In the genomic region with DNA sequence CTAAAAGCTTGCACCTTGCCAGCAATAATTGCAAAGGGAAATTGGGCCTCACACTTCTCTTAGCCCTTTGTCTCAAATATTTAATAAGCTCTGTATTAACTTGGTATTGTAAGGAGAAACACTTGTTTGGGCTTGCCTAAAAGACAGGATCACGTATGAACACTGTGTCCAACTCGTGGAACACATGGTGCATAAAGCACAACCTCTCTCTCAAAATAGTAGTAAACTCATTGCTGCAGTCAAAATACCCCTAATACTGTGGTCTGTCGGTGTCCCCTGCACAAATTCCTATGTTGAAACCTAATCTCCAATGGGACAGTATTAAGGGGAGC, we compare ENCODE assay signal across 8 cellular contexts. TPM values are rescaled to one million over a fixed set of nuclear protein-coding genes. Genes with fewer than 3 reads are reported as not detected.
DNase-seq lines count a peak whose midpoint lies in the region; ATAC-seq and TF ChIP-seq lines count a peak whose summit lies in the region.

No MANE protein-coding gene starts in this region.

- POLR2A ChIA-PET in CD8-positive, alpha-beta T cell (lab: Charles Lee) = interaction anchor here (1.0 to 4.5 kb wide), 9 partner anchors 12 to 54 kb away, joined by 3 to 40 read pairs (median 7); a partner anchor contains a TSS

- intact Hi-C loops in CD8-positive, alpha-beta T cell (cut with DNase I, micrococcal nuclease) = loop anchor here (1.0 to 5.0 kb wide), 6 partner anchors 28 to 145 kb away; a partner anchor contains a TSS
- intact Hi-C loops in adrenal gland (cut with DNase I) = no loop called here

- H3K9me3 Mint-ChIP-seq in CD8-positive, alpha-beta T cell = no peaks in the 10 kb centered on the region

- no peaks in the 10 kb centered on the region for H3K27me3 ChIP-seq in CD8-positive, alpha-beta T cell (ENCODE audit: insufficient read depth, low read length)
- H3K27me3 ChIP-seq in adrenal gland (no peaks in the 10 kb centered on the region), liver (ENCODE audit: control insufficient read depth in 4 of 4, insufficient read depth in 4 of 4, low read length in 3 of 4) (no peaks in the 10 kb centered on the region)

- H3K27ac ChIP-seq in CD8-positive, alpha-beta T cell (ENCODE audit: low read depth, low read length) = peak overlapping the region; percentile 97
- H3K27ac ChIP-seq in adrenal gland (peak overlapping the region; percentile 44 to 98 (median 83)), liver (ENCODE audit: low read depth in 1 of 2, low read length in 2 of 2) (peak overlapping the region; percentile 88 to 94), urinary bladder (ENCODE audit: low read depth) (peak overlapping the region; percentile 84)

- WGBS in adrenal gland, 4 donors = 23 to 42% (median 34%) methylated on average over 3 of the region's 3 CpGs
- 38% methylated on average over 3 of the region's 3 CpGs for WGBS in liver
- 26% methylated on average over 3 of the region's 3 CpGs for WGBS in urinary bladder

- no peak for DNase-seq in CD8-positive, alpha-beta T cell
- no peak for DNase-seq in adrenal gland
- DNase-seq in activated effector memory CD4-positive, alpha-beta T cell treated with anti-CD3 and anti-CD28 coated beads, Interleukin-2, amount 50 U/mL, for 16 hours = no peak
- no peak for DNase-seq in SIG-M5 (lab: John Stamatoyannopoulos, UW)
- DNase-seq in pons (ENCODE audit: low spot score) = no peak

- peak; percentile 5 for ATAC-seq in CD8-positive, alpha-beta T cell
- ATAC-seq in HG02759 (IDR thresholded peaks at IDR 0.05; ENCODE audit: unreplicated experiment) = peak; percentile 4

- no peaks in the 10 kb centered on the region for H3K27me3 Mint-ChIP-seq in CD8-positive, alpha-beta T cell (ENCODE audit: low read depth)

- peaks cover 53% of the 10 kb centered on the region for H3K36me3 Mint-ChIP-seq in CD8-positive, alpha-beta T cell

- peak overlapping the region; percentile 98 for H3K4me3 Mint-ChIP-seq in CD8-positive, alpha-beta T cell

- TF ChIP-seq POLR2A in adrenal gland (IDR thresholded peaks at IDR 0.05) = no peak

- CTCF ChIA-PET in CD8-positive, alpha-beta T cell (lab: Charles Lee) = interaction anchor here (0.6 to 1.6 kb wide), 5 partner anchors 8 to 68 kb away, joined by 3 to 9 read pairs (median 3); no protein-coding TSS in a partner anchor

- no peaks in the 10 kb centered on the region for H3K9me3 ChIP-seq in CD8-positive, alpha-beta T cell (ENCODE audit: low read length)
- H3K9me3 ChIP-seq in adrenal gland (replicated peaks in 1 of 3) = no peaks in the 10 kb centered on the region
- no peaks in the 10 kb centered on the region for H3K9me3 ChIP-seq in liver (ENCODE audit: control insufficient read depth in 4 of 4, low read length in 3 of 4)

- H3K27ac Mint-ChIP-seq in CD8-positive, alpha-beta T cell = peak overlapping the region; percentile 99

- H3K4me1 Mint-ChIP-seq in CD8-positive, alpha-beta T cell (ENCODE audit: low read depth) = peaks cover 45% of the 10 kb centered on the region

- peak overlapping the region; percentile 82 for H3K4me3 ChIP-seq in CD8-positive, alpha-beta T cell (ENCODE audit: low read depth, low read length)
- H3K4me3 ChIP-seq in adrenal gland (peak overlapping the region in 3 of 4 donors; percentile 5 to 81 (median 67)), liver (ENCODE audit: low read depth in 1 of 3, low read length in 3 of 3) (peak overlapping the region; percentile 61 to 91 (median 83)), urinary bladder (ENCODE audit: low read depth, low read length) (peak overlapping the region; percentile 78)

- H3K36me3 ChIP-seq in CD8-positive, alpha-beta T cell (ENCODE audit: insufficient read depth, low read length) = peaks cover 7% of the 10 kb centered on the region
- peaks cover 0 to 28% of the 10 kb centered on the region in 2 donors for H3K36me3 ChIP-seq in adrenal gland (replicated peaks in 1 of 2)
- peaks cover 2 to 22% (median 10%) of the 10 kb centered on the region in 4 donors for H3K36me3 ChIP-seq in liver (ENCODE audit: control insufficient read depth in 4 of 4, insufficient read depth in 3 of 4, low read depth in 1 of 4, low read length in 3 of 4)
- peaks cover 5% of the 10 kb centered on the region for H3K36me3 ChIP-seq in urinary bladder (ENCODE audit: insufficient read depth)

- no peak for TF ChIP-seq CTCF in CD8-positive, alpha-beta T cell (IDR thresholded peaks at IDR 0.05)
- TF ChIP-seq CTCF in adrenal gland (IDR thresholded peaks at IDR 0.05) = no peak
- TF ChIP-seq CTCF in liver (IDR thresholded peaks at IDR 0.05; ENCODE audit: low read depth, low read length, missing input control) = no peak

- H3K4me1 ChIP-seq in CD8-positive, alpha-beta T cell (ENCODE audit: insufficient read depth, low read length) = peaks cover 28% of the 10 kb centered on the region
- H3K4me1 ChIP-seq in adrenal gland (replicated peaks in 1 of 2) = peaks cover 0 to 23% of the 10 kb centered on the region in 2 donors
- H3K4me1 ChIP-seq in liver (ENCODE audit: control insufficient read depth in 4 of 4, insufficient read depth in 4 of 4, low read length in 3 of 4) = peaks cover 0 to 5% (median 2%) of the 10 kb centered on the region in 4 donors
- H3K4me1 ChIP-seq in urinary bladder (ENCODE audit: insufficient read depth) = no peaks in the 10 kb centered on the region

- H3K9ac ChIP-seq in liver (ENCODE audit: low read depth in 1 of 2, low read length in 2 of 2) = peak overlapping the region; percentile 49 to 89

- TF ChIP-seq RAD21 in liver (IDR thresholded peaks at IDR 0.05) = no peak

TF ChIP-seq in liver, 16 proteins besides CTCF, POLR2A, EP300 and RAD21:
- TF ChIP-seq NR2F2 (IDR thresholded peaks at IDR 0.05) (no peak), GABPA (IDR thresholded peaks at IDR 0.05 in 1 of 2, conservative IDR thresholded peaks at IDR 0.05 in 1 of 2) (peak in 1 of 2 donors; percentile 13)

RNA-seq across cellular contexts. Expression of a gene that starts 0.4 kb away (rescaled TPM):
- total RNA-seq in CD8-positive, alpha-beta T cell = 100 to 1,000 TPM in 1 of 2 experiments, 10 to 100 TPM in 1; 97.9 to 103 TPM
- total RNA-seq in adrenal gland = 10 to 100 TPM; 16.8 to 39.6 (median 27.3) TPM
- polyA plus RNA-seq in adrenal gland = 10 to 100 TPM in 1 of 3 donors, 1 to 10 TPM in 2; 6.9 to 38.1 (median 9.8) TPM
- 10 to 100 TPM; 11.3 to 19.4 TPM for total RNA-seq in liver
- 1 to 10 TPM; 5.5 to 5.9 TPM for polyA plus RNA-seq in liver
- total RNA-seq in urinary bladder = 68.4 TPM
- polyA plus RNA-seq in urinary bladder = 18.7 TPM

RNA-seq across cellular contexts. Expression of a gene that starts 27.6 kb away (rescaled TPM):
- total RNA-seq in CD8-positive, alpha-beta T cell = 10 to 100 TPM; 35.0 to 43.5 TPM
- total RNA-seq in adrenal gland (10 to 100 TPM; 39.6 to 85.7 (median 61.5) TPM), liver (10 to 100 TPM; 32.3 to 34.4 TPM), urinary bladder (100 TPM)
- polyA plus RNA-seq in adrenal gland (10 to 100 TPM; 31.8 to 76.9 (median 34.4) TPM), liver (10 to 100 TPM; 13.1 to 20.5 TPM), urinary bladder (40.0 TPM)

RNA-seq across cellular contexts. Expression of a gene that starts 32.2 kb away (rescaled TPM):
- 10 to 100 TPM; 44.8 to 52.9 TPM for total RNA-seq in CD8-positive, alpha-beta T cell
- total RNA-seq in adrenal gland (100 to 1,000 TPM; 105 to 276 (median 191) TPM), liver (10 to 100 TPM; 28.7 to 38.9 TPM), urinary bladder (60.8 TPM)
- polyA plus RNA-seq in adrenal gland (100 to 1,000 TPM; 100 to 198 (median 130) TPM), liver (10 to 100 TPM; 25.1 to 46.0 TPM), urinary bladder (156 TPM)

RNA-seq across cellular contexts. Expression of a gene that starts 39.0 kb away (rescaled TPM):
- total RNA-seq in CD8-positive, alpha-beta T cell = 10 to 100 TPM in 1 of 2 experiments, 1 to 10 TPM in 1; 9.9 to 15.2 TPM
- total RNA-seq in adrenal gland = 10 to 100 TPM; 15.9 to 39.1 (median 18.6) TPM
- 10 to 100 TPM; 21.5 to 43.7 (median 22.3) TPM for polyA plus RNA-seq in adrenal gland
- 1 to 10 TPM; 7.4 to 7.5 TPM for total RNA-seq in liver
- 1 to 10 TPM; 2.6 to 2.8 TPM for polyA plus RNA-seq in liver
- total RNA-seq in urinary bladder = 71.1 TPM
- 25.2 TPM for polyA plus RNA-seq in urinary bladder

Comparison
In these comparisons a context has a peak if more than half of its experiments do, and no peak if none do; other contexts are left out.
1. intact Hi-C loops: an anchor here in CD8-positive, alpha-beta T cell (1.0 to 5.0 kb wide); none called in adrenal gland.